8 cellular contexts compared by ENCODE assay signal in genomic region chr10:103859161-103860141, GRCh38. TPM values are rescaled to one million over a fixed set of nuclear protein-coding genes. Genes with fewer than 3 reads are reported as not detected.
DNase-seq lines count a peak whose midpoint lies in the region; ATAC-seq and TF ChIP-seq lines count a peak whose summit lies in the region.

No MANE protein-coding gene starts in this region.

- H4K91ac ChIP-seq in H9 (ENCODE audit: insufficient read length, low read depth, low read length), result no peak overlapping the region

- H3K9ac ChIP-seq in H9 (ENCODE audit: extremely low read depth, insufficient read length, low read length), result no peak overlapping the region

- H3K23ac ChIP-seq in H9 (ENCODE audit: insufficient read length, low read depth, low read length), result no peak overlapping the region

- DNase-seq in H9 (peak; percentile 72), NCI-H2227 (lab: John Stamatoyannopoulos, UW; ENCODE audit: unreplicated experiment) (peak; percentile 58), ecto neural progenitor cell (ENCODE audit: low spot score) (peak; percentile 72), lung (ENCODE audit: low spot score) (peak; percentile 60)
- DNase-seq in activated CD4-positive, alpha-beta T cell treated with anti-CD3 and anti-CD28 coated beads, Interleukin-2, amount 50 U/mL, for 48 hours, result peak; percentile 59 to 73
- peak; percentile 73 for DNase-seq in stimulated activated CD8-positive, alpha-beta memory T cell treated with anti-CD3 and anti-CD28 coated beads, Interleukin-4, amount 100 ng/mL, for 48 hours

- no peaks in the 10 kb centered on the region for H3K79me1 ChIP-seq in H9 (ENCODE audit: insufficient read depth, low read depth, low read length, poor library complexity, severe bottlenecking)

- no peak overlapping the region for H3T11ph ChIP-seq in H9 (ENCODE audit: low read length)

- H3K4me1 Mint-ChIP-seq in H9, result peaks cover 12 to 18% of the 10 kb centered on the region in 2 experiments

- no peak overlapping the region for H4K8ac ChIP-seq in H9 (replicated peaks; ENCODE audit: insufficient read length, low read depth, low read length)

- H3K4me3 ChIP-seq in DOHH2 (ENCODE audit: low read length) (no peak overlapping the region), lung (no peak overlapping the region)

- no peaks in the 10 kb centered on the region for H3K9me2 ChIP-seq in DOHH2 (replicated peaks; ENCODE audit: control insufficient read depth, low read length)

- no peak overlapping the region for H2BK20ac ChIP-seq in H9 (ENCODE audit: low read depth, low read length, poor library complexity, severe bottlenecking)

- H2BK15ac ChIP-seq in H9 (ENCODE audit: low read depth, low read length), result no peak overlapping the region

- H3K79me2 ChIP-seq in DOHH2 (ENCODE audit: control insufficient read depth, low read length) (no peaks in the 10 kb centered on the region), H9 (ENCODE audit: insufficient read depth, low read length) (no peaks in the 10 kb centered on the region)

- peak; percentile 60 for ATAC-seq in lung (ENCODE audit: insufficient read depth, low FRiP score)
- ATAC-seq in GM21825 (IDR thresholded peaks at IDR 0.05; ENCODE audit: unreplicated experiment), result no peak

- no peaks in the 10 kb centered on the region for H3F3A ChIP-seq in DOHH2 (ENCODE audit: control insufficient read depth, insufficient read depth)

- WGBS in H9 (ENCODE audit: extremely low coverage, insufficient read length, low lambda C conversion rate), result no CpG with 5 or more reads among the region's 15 CpGs
- 57 to 66% methylated on average over 15 of the region's 15 CpGs for WGBS in lung, 2 donors

- no peaks in the 10 kb centered on the region; a peak in 1 of 7 replicates for H3K36me3 Mint-ChIP-seq in H9 (ENCODE audit: insufficient read depth in 1 of 3, low read depth in 3 of 3)

- H2BK5ac ChIP-seq in H9 (ENCODE audit: insufficient read length, low read length), result no peak overlapping the region

- peaks cover 4 to 6% of the 10 kb centered on the region in 2 experiments for H3K9me3 Mint-ChIP-seq in H9

- no peak overlapping the region for H2BK12ac ChIP-seq in H9 (ENCODE audit: insufficient read length, low read depth, low read length)

- no peak overlapping the region for H3K14ac ChIP-seq in H9 (ENCODE audit: insufficient read depth, low read length)

- H4K5ac ChIP-seq in H9 (ENCODE audit: insufficient read length, low read depth, low read length), result no peak overlapping the region

- H3K27me3 ChIP-seq in DOHH2 (ENCODE audit: control insufficient read depth, low read length) (peaks cover 8% of the 10 kb centered on the region), H9 (ENCODE audit: insufficient read depth, low read length) (peaks cover 2% of the 10 kb centered on the region; the same call in 1 of the 2 replicates), lung (ENCODE audit: control insufficient read depth, insufficient read depth) (no peaks in the 10 kb centered on the region)

- H3K4me3 Mint-ChIP-seq in H9, result no peak overlapping the region

- peak overlapping the region in 1 of 3 experiments; percentile 25; a peak in 2 of 7 replicates for H3K27ac Mint-ChIP-seq in H9

- H3K4me1 ChIP-seq in DOHH2 (ENCODE audit: control insufficient read depth, low read length), result no peaks in the 10 kb centered on the region
- H3K4me1 ChIP-seq in H9 (ENCODE audit: insufficient read depth, low read length), result no peaks in the 10 kb centered on the region
- peaks cover 0 to 2% of the 10 kb centered on the region in 2 donors for H3K4me1 ChIP-seq in lung (ENCODE audit: control insufficient read depth in 2 of 2, insufficient read depth in 2 of 2, low read length in 2 of 2)

- peaks cover 30% of the 10 kb centered on the region for H3K27me3 Mint-ChIP-seq in H9 (ENCODE audit: low read depth)

- no peak overlapping the region for H2AK5ac ChIP-seq in H9 (ENCODE audit: insufficient read length, low read length)

- H3K36me3 ChIP-seq in DOHH2 (ENCODE audit: control insufficient read depth, low read length) (no peaks in the 10 kb centered on the region), lung (ENCODE audit: control insufficient read depth in 2 of 2, insufficient read depth in 2 of 2, low read length in 2 of 2) (no peaks in the 10 kb centered on the region)

- H3K4me2 ChIP-seq in DOHH2 (ENCODE audit: low read length) (no peak overlapping the region), H9 (ENCODE audit: insufficient read depth, insufficient read length, low read length) (no peak overlapping the region)

- no peak overlapping the region for H2AFZ ChIP-seq in H9 (ENCODE audit: low read length)

- peaks cover 12% of the 10 kb centered on the region for H3K23me2 ChIP-seq in H9 (ENCODE audit: insufficient read length, low read depth, low read length, poor library complexity, severe bottlenecking)

- H4K20me1 ChIP-seq in DOHH2 (ENCODE audit: control insufficient read depth, insufficient read depth, low read depth, low read length) (no peaks in the 10 kb centered on the region), H9 (ENCODE audit: control insufficient read depth, insufficient read depth, insufficient read length) (no peaks in the 10 kb centered on the region)

- H3K18ac ChIP-seq in H9 (ENCODE audit: insufficient read length, low read depth, low read length), result no peak overlapping the region

- H2BK120ac ChIP-seq in H9 (ENCODE audit: low read depth, low read length, poor library complexity, severe bottlenecking), result no peak overlapping the region

- H3K27ac ChIP-seq in DOHH2 (ENCODE audit: low read depth, low read length), result no peak overlapping the region
- H3K27ac ChIP-seq in H9 (ENCODE audit: insufficient read length, low read depth, low read length), result no peak overlapping the region
- H3K27ac ChIP-seq in lung (ENCODE audit: low read depth in 1 of 2, low read length in 1 of 2), result no peak overlapping the region

- no peak overlapping the region for H3K56ac ChIP-seq in H9 (ENCODE audit: insufficient read length, low read depth, low read length)

- TF ChIP-seq CTCF in DOHH2 (IDR thresholded peaks at IDR 0.05; ENCODE audit: low read depth, low read length, poor library complexity, severe bottlenecking) (peak; percentile 74), H9 (conservative IDR thresholded peaks at IDR 0.05) (peak; percentile 82), lung (IDR thresholded peaks at IDR 0.05; ENCODE audit: control extremely low read depth, extremely low read depth) (peak; percentile 62)

- no peaks in the 10 kb centered on the region for H3K9me3 ChIP-seq in DOHH2 (ENCODE audit: control insufficient read depth, insufficient read depth, low read length)
- H3K9me3 ChIP-seq in H9 (ENCODE audit: control insufficient read depth, low read depth, low read length), result no peaks in the 10 kb centered on the region
- no peaks in the 10 kb centered on the region for H3K9me3 ChIP-seq in lung (ENCODE audit: control insufficient read depth in 2 of 2, insufficient read depth in 1 of 2, low read length in 1 of 2)

- H3K4ac ChIP-seq in H9 (ENCODE audit: low read depth, low read length), result no peak overlapping the region

RNA-seq across cellular contexts. Expression of gene SH3PXD2A, which starts 4.1 kb away (rescaled TPM):
- total RNA-seq in H9 (2021), result 4.5 and 4.7 TPM in 2 replicates
- 10 to 100 TPM; 47.6 to 53.2 TPM for total RNA-seq in lung
- polyA plus RNA-seq in lung, result 10 to 100 TPM in 1 of 2 donors, 1 to 10 TPM in 1; 9.9 to 10.9 TPM

RNA-seq across cellular contexts. Expression of gene STN1, which starts 58.5 kb away (rescaled TPM):
- 10.8 and 11.3 TPM in 2 replicates for total RNA-seq in H9 (2021)
- 10 to 100 TPM; 41.6 to 43.8 TPM for total RNA-seq in lung
- 10 to 100 TPM; 26.5 to 36.5 TPM for polyA plus RNA-seq in lung
